Comparison of ENCODE assay signal across 9 cellular contexts in the genomic region with DNA sequence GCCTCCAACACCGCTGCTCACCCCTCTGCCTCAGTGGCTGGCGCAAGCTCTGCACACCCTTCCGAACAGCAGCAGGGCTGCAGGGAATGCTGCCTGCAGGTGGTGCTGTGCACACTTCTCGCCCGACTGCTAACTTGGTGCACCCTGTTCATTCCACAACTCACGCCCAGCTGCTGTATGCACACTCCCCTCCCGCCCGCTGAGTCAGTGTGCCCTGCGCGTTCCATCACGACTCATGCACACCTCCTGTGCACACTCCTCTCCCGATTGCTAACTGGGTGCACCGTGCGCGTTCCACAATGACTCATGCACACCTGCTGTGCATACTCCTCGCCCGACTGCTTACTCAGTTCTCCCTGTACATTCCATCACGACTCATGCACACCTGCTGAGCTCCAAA. TPM values are rescaled to one million over a fixed set of nuclear protein-coding genes. Genes with fewer than 3 reads are reported as not detected.
DNase-seq lines count a peak whose midpoint lies in the region; ATAC-seq, FAIRE-seq and TF ChIP-seq lines count a peak whose summit lies in the region.
"Had no signal": no experiment of that assay in that cellular context is flagged by ENCODE, and none has a peak within 500 bp of the region (broad histone marks: within the 10 kb centered on the region; RNA-seq: fewer than 3 reads in every experiment).

No MANE protein-coding gene starts in this region.

- no peak for TF ChIP-seq EP300 in GM12878 (IDR thresholded peaks at IDR 0.05; ENCODE audit: borderline replicate concordance in 1 of 2, control insufficient read depth in 1 of 2, low read depth in 2 of 2, low read length in 2 of 2)

- no peak overlapping the region for H3K27ac ChIP-seq in GM12878 (ENCODE audit: control insufficient read depth, insufficient read depth)
- H3K27ac ChIP-seq: HL-60 had no signal

- FAIRE-seq in GM12892 (lab: Jason Lieb, UNC): peak; percentile 94
- peak; percentile 85 for FAIRE-seq in GM12878 (lab: Jason Lieb, UNC)

- H3K4me3 ChIP-seq in GM12878 (no peak overlapping the region; the same call in 1 of the 2 replicates), HAP-1 (no peak overlapping the region)

- peak; percentile 36 for DNase-seq in GM12892 (ENCODE audit: insufficient read length)
- peak; percentile 33 for DNase-seq in GM12878 (ENCODE audit: low read depth, low spot score)
- peak in 2 of 3 donors; percentile 21 to 32 for DNase-seq in stimulated activated CD4-positive, alpha-beta T cell treated with anti-CD3 and anti-CD28 coated beads, Interleukin-12 subunit alpha, Interleukin-12 subunit beta, amount 100 ng/mL, for 48 hours (ENCODE audit: low read depth in 2 of 3, low spot score in 1 of 3)
- no peak for DNase-seq in hippocampal formation (lab: John Stamatoyannopoulos, UW)
- no peak for DNase-seq in DMS 273 (lab: John Stamatoyannopoulos, UW; ENCODE audit: unreplicated experiment)
- DNase-seq in HAP-1 (ENCODE audit: low spot score in 2 of 2): no peak
- no peak for DNase-seq in NCI-H1092 treated with DMSO at 0.1 percent for 48 hours (lab: John Stamatoyannopoulos, UW)

- H3K79me2 ChIP-seq in GM12878 (ENCODE audit: control insufficient read depth, insufficient read depth, low read length): peaks cover 3% of the 10 kb centered on the region

- WGBS in GM12878 (ENCODE audit: insufficient coverage, insufficient replicate concordance, low lambda C conversion rate, missing lambda C conversion rate): under 1% methylated on average over 18 of the region's 18 CpGs

- SMC1A ChIA-PET in GM12878 (lab: Charles Lee; ENCODE audit: uncharacterized antibody, unreplicated experiment): interaction anchor here (0.7 to 13.5 kb wide), 9 partner anchors 11 to 233 kb away, joined by 3 to 214 read pairs (median 4); a partner anchor contains a TSS

- RAD21 ChIA-PET in GM12878 (lab: Charles Lee; ENCODE audit: unreplicated experiment): interaction anchor here (1.1 to 5.4 kb wide), 7 partner anchors 11 to 36 kb away, joined by 4 to 48 read pairs (median 6); a partner anchor contains a TSS

- intact Hi-C loops in GM12878 (cut with micrococcal nuclease; ENCODE audit: unreplicated experiment): loop anchor here (2.0 kb wide), 1 partner anchor 21 kb away; a partner anchor contains a TSS

- no peaks in the 10 kb centered on the region for H3K9me3 ChIP-seq in GM12878 (replicated peaks; ENCODE audit: control insufficient read depth, insufficient read depth, low read length)
- H3K9me3 ChIP-seq in HAP-1: no peaks in the 10 kb centered on the region

- peak overlapping the region; percentile 15 for H3K4me2 ChIP-seq in GM12878 (ENCODE audit: control insufficient read depth, insufficient read depth)

- in situ Hi-C loops in GM12878 (cut with MboI) (no loop called here), HAP-1 (cut with MboI; ENCODE audit: low sequenced_read_pairs) (no loop called here)

- no peaks in the 10 kb centered on the region for H3K27me3 ChIP-seq in GM12878 (replicated peaks in 1 of 2; ENCODE audit: control insufficient read depth in 2 of 2, insufficient read depth in 2 of 2, low read length in 1 of 2)
- H3K27me3 ChIP-seq in HAP-1 (ENCODE audit: low read depth): no peaks in the 10 kb centered on the region

- H2AFZ ChIP-seq in GM12878 (ENCODE audit: control insufficient read depth, low read depth, low read length): no peak overlapping the region

- BruUV-seq in GM12878 (replicated peaks; lab: Mats Ljungman, UMichigan): no TSS peak

- peak; percentile 46 for TF ChIP-seq RAD21 in GM12878 (IDR thresholded peaks at IDR 0.05; ENCODE audit: insufficient read depth, low read depth, low read length)

- ATAC-seq in HG03097 (IDR thresholded peaks at IDR 0.05; ENCODE audit: low FRiP score, unreplicated experiment) (peak; percentile 50), GM12878 (peak; percentile 95)

- no peak overlapping the region for H3K9ac ChIP-seq in GM12878 (ENCODE audit: control insufficient read depth, insufficient read depth, low read length)

- peak; percentile 76 to 89 (median 78) for TF ChIP-seq CTCF in GM12878 (IDR thresholded peaks at IDR 0.05 in 2 of 3, conservative IDR thresholded peaks at IDR 0.05 in 1 of 3; ENCODE audit: control insufficient read depth in 2 of 3, extremely low read depth in 1 of 3, insufficient read depth in 1 of 3, low read depth in 3 of 3, low read length in 3 of 3)

- CTCF ChIA-PET in GM12878 (lab: Yijun Ruan, JAX): interaction anchor here (0.6 to 10.1 kb wide), 21 partner anchors 10 to 422 kb away, joined by 3 to 113 read pairs (median 4); a partner anchor contains a TSS

- no peak for TF ChIP-seq POLR2A in GM12892 (IDR thresholded peaks at IDR 0.05; ENCODE audit: low read depth, low read length)
- TF ChIP-seq POLR2A in GM12878 (IDR thresholded peaks at IDR 0.05; ENCODE audit: low read depth, low read length): no peak

- no peaks in the 10 kb centered on the region for H4K20me1 ChIP-seq in GM12878 (ENCODE audit: control insufficient read depth, insufficient read depth)

- H3K4me1 ChIP-seq in GM12878 (ENCODE audit: control insufficient read depth, insufficient read depth, low read length) (peaks cover 12% of the 10 kb centered on the region), HAP-1 (no peaks in the 10 kb centered on the region)

- POLR2A ChIA-PET in GM12878 (lab: Charles Lee): interaction anchor here (2.3 to 2.7 kb wide), 2 partner anchors 14 to 21 kb away, joined by 6 to 11 read pairs; a partner anchor contains a TSS

- peaks cover 0 to 2% of the 10 kb centered on the region in 2 experiments; a peak in 1 of 4 replicates for H3K36me3 ChIP-seq in GM12878 (ENCODE audit: control insufficient read depth in 2 of 2, insufficient read depth in 2 of 2, low read length in 1 of 2)
- no peaks in the 10 kb centered on the region for H3K36me3 ChIP-seq in HAP-1 (replicated peaks)

TF ChIP-seq in GM12878, 131 proteins besides CTCF, POLR2A, EP300 and RAD21 (continues in another document):
- TF ChIP-seq MXI1 (IDR thresholded peaks at IDR 0.05; ENCODE audit: low read depth, low read length): no peak
- no peak for TF ChIP-seq ZSCAN29 (IDR thresholded peaks at IDR 0.05)
- TF ChIP-seq, protein P1, sequence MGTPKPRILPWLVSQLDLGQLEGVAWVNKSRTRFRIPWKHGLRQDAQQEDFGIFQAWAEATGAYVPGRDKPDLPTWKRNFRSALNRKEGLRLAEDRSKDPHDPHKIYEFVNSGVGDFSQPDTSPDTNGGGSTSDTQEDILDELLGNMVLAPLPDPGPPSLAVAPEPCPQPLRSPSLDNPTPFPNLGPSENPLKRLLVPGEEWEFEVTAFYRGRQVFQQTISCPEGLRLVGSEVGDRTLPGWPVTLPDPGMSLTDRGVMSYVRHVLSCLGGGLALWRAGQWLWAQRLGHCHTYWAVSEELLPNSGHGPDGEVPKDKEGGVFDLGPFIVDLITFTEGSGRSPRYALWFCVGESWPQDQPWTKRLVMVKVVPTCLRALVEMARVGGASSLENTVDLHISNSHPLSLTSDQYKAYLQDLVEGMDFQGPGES (IDR thresholded peaks at IDR 0.05): no peak
- TF ChIP-seq, protein P2, sequence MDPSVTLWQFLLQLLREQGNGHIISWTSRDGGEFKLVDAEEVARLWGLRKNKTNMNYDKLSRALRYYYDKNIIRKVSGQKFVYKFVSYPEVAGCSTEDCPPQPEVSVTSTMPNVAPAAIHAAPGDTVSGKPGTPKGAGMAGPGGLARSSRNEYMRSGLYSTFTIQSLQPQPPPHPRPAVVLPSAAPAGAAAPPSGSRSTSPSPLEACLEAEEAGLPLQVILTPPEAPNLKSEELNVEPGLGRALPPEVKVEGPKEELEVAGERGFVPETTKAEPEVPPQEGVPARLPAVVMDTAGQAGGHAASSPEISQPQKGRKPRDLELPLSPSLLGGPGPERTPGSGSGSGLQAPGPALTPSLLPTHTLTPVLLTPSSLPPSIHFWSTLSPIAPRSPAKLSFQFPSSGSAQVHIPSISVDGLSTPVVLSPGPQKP (IDR thresholded peaks at IDR 0.05; ENCODE audit: low read depth, low read length): no peak
- peak; percentile 78; the same call in 1 of the 2 replicates for TF ChIP-seq HDGF (IDR thresholded peaks at IDR 0.05)
- no peak for TF ChIP-seq RCOR1 (conservative IDR thresholded peaks at IDR 0.05; ENCODE audit: low read depth, low read length)
- TF ChIP-seq, protein P3, sequence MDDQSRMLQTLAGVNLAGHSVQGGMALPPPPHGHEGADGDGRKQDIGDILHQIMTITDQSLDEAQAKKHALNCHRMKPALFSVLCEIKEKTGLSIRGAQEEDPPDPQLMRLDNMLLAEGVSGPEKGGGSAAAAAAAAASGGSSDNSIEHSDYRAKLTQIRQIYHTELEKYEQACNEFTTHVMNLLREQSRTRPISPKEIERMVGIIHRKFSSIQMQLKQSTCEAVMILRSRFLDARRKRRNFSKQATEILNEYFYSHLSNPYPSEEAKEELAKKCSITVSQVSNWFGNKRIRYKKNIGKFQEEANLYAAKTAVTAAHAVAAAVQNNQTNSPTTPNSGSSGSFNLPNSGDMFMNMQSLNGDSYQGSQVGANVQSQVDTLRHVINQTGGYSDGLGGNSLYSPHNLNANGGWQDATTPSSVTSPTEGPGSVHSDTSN (IDR thresholded peaks at IDR 0.05; ENCODE audit: insufficient replicate concordance, low read depth, low read length): peak; percentile 35
- TF ChIP-seq PAX8 (IDR thresholded peaks at IDR 0.05): no peak
- peak; percentile 42; the same call in 1 of the 2 replicates for TF ChIP-seq SMC3 (IDR thresholded peaks at IDR 0.05; ENCODE audit: borderline replicate concordance, low read length)
- no peak for TF ChIP-seq SPI1 (IDR thresholded peaks at IDR 0.05; ENCODE audit: borderline replicate concordance, insufficient read depth, low read depth, low read length)
- TF ChIP-seq SP1 (IDR thresholded peaks at IDR 0.05; ENCODE audit: low read depth, low read length): no peak
- TF ChIP-seq SMAD1 (IDR thresholded peaks at IDR 0.05; ENCODE audit: low read depth, partially characterized antibody): no peak

RNA-seq across cellular contexts. Expression of a gene that starts 21.5 kb away (rescaled TPM):
- polyA plus RNA-seq in GM12892 (2012; ENCODE audit: missing spikeins): 1.5 TPM
- total RNA-seq in GM12878 (2013; cell fraction: nucleolus; rRNA removed): 64.4 and 79.9 TPM in 2 replicates
- total RNA-seq in GM12878 (2014; rRNA removed) (1.2 and 1.7 TPM in 2 replicates), GM12878 (2014; rRNA removed; fragmentation: Illumina TruSeq; extraction: Trizol) (0.60 and 0.81 TPM in 2 replicates), GM12878 (2021) (3.1 and 4.1 TPM in 2 replicates)
- 0.26 TPM for polyA plus RNA-seq in GM12878 (2011; ENCODE audit: low read depth)
- polyA plus RNA-seq in GM12878 (2011; rRNA removed) (1.5 and 3.2 TPM in 2 replicates), GM12878 (2014; fragmentation: Illumina TruSeq; extraction: Trizol) (0.57 and 0.67 TPM in 2 replicates), GM12878 (2014; fragmentation: Nextera tagmentation; extraction: Ambion mirVana) (under 1 TPM; 0.02 to 0.04 TPM), GM12878 (2014; rRNA removed) (2.2 and 2.7 TPM in 2 replicates), GM12878 (2016; fragmentation: Nextera tagmentation; extraction: Ambion mirVana) (under 1 TPM; 0.43 to 0.71 TPM)
- polyA plus RNA-seq in GM12878 (2011; cell fraction: cytosol; rRNA removed): 3.4 and 5.2 TPM in 2 replicates
- polyA plus RNA-seq in GM12878 (2011; cell fraction: nucleus; rRNA removed): 41.2 and 48.3 TPM in 2 replicates
- polyA plus RNA-seq in GM12878 (2012): 1.0 and 1.2 TPM in 2 replicates
- 2.4 and 7.1 TPM in 2 replicates for polyA minus RNA-seq in GM12878 (2011; rRNA and poly(A)+ RNA removed)
- 1.9 and 3.1 TPM in 2 replicates for polyA minus RNA-seq in GM12878 (2011; cell fraction: cytosol; rRNA and poly(A)+ RNA removed)
- polyA minus RNA-seq in GM12878 (2011; cell fraction: nucleus; rRNA and poly(A)+ RNA removed): 14.9 and 22.1 TPM in 2 replicates

Comparison
In these comparisons a context has a peak if more than half of its experiments do, and no peak if none do; other contexts are left out.
1. DNase-seq: peak in GM12892 (single experiment), GM12878 (single experiment) and stimulated activated CD4-positive, alpha-beta T cell treated with anti-CD3 and anti-CD28 coated beads, Interleukin-12 subunit alpha, Interleukin-12 subunit beta, amount 100 ng/mL, for 48 hours (2 of 3); none in hippocampal formation (0 of 2), DMS 273 (single experiment), HAP-1 (0 of 2) and NCI-H1092 treated with DMSO at 0.1 percent for 48 hours (single experiment).